ENCODE assay signal across 8 cellular contexts in genomic region chr1:88736633-88737248, GRCh38. TPM values are rescaled to one million over a fixed set of nuclear protein-coding genes. Genes with fewer than 3 reads are reported as not detected.
DNase-seq lines count a peak whose midpoint lies in the region; ATAC-seq, FAIRE-seq and TF ChIP-seq lines count a peak whose summit lies in the region.

No MANE protein-coding gene starts in this region.

- TF ChIP-seq RAD21 in HepG2 (CRISPR knock-in tag; IDR thresholded peaks at IDR 0.05), result peak; percentile 42; the same call in 1 of the 2 replicates

- CTCF ChIA-PET in HepG2 (lab: Yijun Ruan, JAX; ENCODE audit: low intra/inter-chr PET ratio, low total read pairs), result no interaction called here

- 85% methylated on average over 4 of the region's 7 CpGs for WGBS in HepG2 (ENCODE audit: low lambda C conversion rate)
- WGBS in suprapubic skin, result 95% methylated on average over 7 of the region's 7 CpGs

- H3K4me3 ChIP-seq in LNCaP clone FGC (ENCODE audit: low read depth, low read length) (no peak overlapping the region), HepG2 (replicated peaks in 1 of 3; ENCODE audit: insufficient read depth in 1 of 3, low read depth in 2 of 3, low read length in 3 of 3) (no peak overlapping the region), suprapubic skin (no peak overlapping the region)

- no TSS peak for BruUV-seq in HepG2 (replicated peaks; lab: Mats Ljungman, UMichigan)

- H4K20me1 ChIP-seq in HepG2 (ENCODE audit: insufficient read depth, low read length), result peaks cover 11% of the 10 kb centered on the region

- H3K36me3 ChIP-seq in HepG2 (replicated peaks in 1 of 2; ENCODE audit: control insufficient read depth in 1 of 2, insufficient read depth in 2 of 2, low read length in 2 of 2) (peaks cover 3 to 4% of the 10 kb centered on the region in 2 experiments; a peak in 1 of 5 replicates), suprapubic skin (no peaks in the 10 kb centered on the region)

- ATAC-seq in HepG2 (peak; percentile 94), HG03457 (IDR thresholded peaks at IDR 0.05; ENCODE audit: unreplicated experiment) (no peak)

- TF ChIP-seq EP300 in HepG2 (IDR thresholded peaks at IDR 0.05; ENCODE audit: low read depth in 2 of 2, low read length in 2 of 2), result no peak
- no peak for TF ChIP-seq EP300 in HepG2 (CRISPR knock-in tag; IDR thresholded peaks at IDR 0.05; ENCODE audit: borderline replicate concordance)
- TF ChIP-seq EP300 in suprapubic skin (IDR thresholded peaks at IDR 0.05), result no peak

- TF ChIP-seq POLR2A in HepG2 (IDR thresholded peaks at IDR 0.05; ENCODE audit: insufficient read depth in 1 of 2, low read depth in 2 of 2, low read length in 2 of 2) (no peak), suprapubic skin (IDR thresholded peaks at IDR 0.05) (no peak)

- in situ Hi-C loops in HepG2 (cut with HindIII; ENCODE audit: extremely low pct_ligation_motif_present, low pct_unique_long_range_greater_than_20kb), result no loop called here

- H3K27me3 ChIP-seq in HepG2 (ENCODE audit: control insufficient read depth in 1 of 2, insufficient read depth in 2 of 2, low read length in 2 of 2) (no peaks in the 10 kb centered on the region), suprapubic skin (no peaks in the 10 kb centered on the region)

- H3K79me2 ChIP-seq in HepG2 (ENCODE audit: insufficient read depth, low read length), result peaks cover 70% of the 10 kb centered on the region

- POLR2A ChIA-PET in HepG2 (lab: Yijun Ruan, JAX), result no interaction called here

- intact Hi-C loops in HepG2 (cut with micrococcal nuclease; ENCODE audit: unreplicated experiment), result loop anchor here (1.0 kb wide), 1 partner anchor 141 kb away; no protein-coding TSS in a partner anchor

- DNase-seq in NCI-H2081 (lab: John Stamatoyannopoulos, UW), result peak; percentile 9 to 17
- DNase-seq in NCI-H2081 treated with DMSO at 0.1 percent for 48 hours (lab: John Stamatoyannopoulos, UW), result no peak
- no peak for DNase-seq in LNCaP clone FGC (ENCODE audit: low read depth)
- DNase-seq in amniotic epithelial cell (ENCODE audit: low read depth), result peak; percentile 54
- peak; percentile 38 for DNase-seq in HepG2 (ENCODE audit: low spot score)
- no peak for DNase-seq in suprapubic skin (ENCODE audit: low spot score in 2 of 2)
- DNase-seq in occipital lobe (lab: John Stamatoyannopoulos, UW), result no peak

- TF ChIP-seq CTCF in LNCaP clone FGC (IDR thresholded peaks at IDR 0.05; ENCODE audit: control insufficient read depth, extremely low read depth, insufficient read depth), result peak; percentile 82
- TF ChIP-seq CTCF in HepG2 (CRISPR knock-in tag; IDR thresholded peaks at IDR 0.05), result peak; percentile 75
- peak in 1 of 2 donors; percentile 9 for TF ChIP-seq CTCF in suprapubic skin (IDR thresholded peaks at IDR 0.05)

- H3K9me3 ChIP-seq in HepG2 (ENCODE audit: low read length) (peaks cover 18% of the 10 kb centered on the region), suprapubic skin (peaks cover 10% of the 10 kb centered on the region)

- no peak overlapping the region for H3K4me2 ChIP-seq in HepG2 (ENCODE audit: low read depth, low read length)

- no peak overlapping the region for H2AFZ ChIP-seq in HepG2 (ENCODE audit: low read length)

- H3K4me1 ChIP-seq in HepG2 (ENCODE audit: insufficient read depth, low read length) (peaks cover 18% of the 10 kb centered on the region), suprapubic skin (peaks cover 8% of the 10 kb centered on the region)

- peak; percentile 70 for FAIRE-seq in HepG2 (lab: Jason Lieb, UNC)

- H3K27ac ChIP-seq in HepG2 (ENCODE audit: extremely low read length, insufficient read depth, low read length), result no peak overlapping the region
- no peak overlapping the region for H3K27ac ChIP-seq in suprapubic skin

- no peak overlapping the region for H3K9ac ChIP-seq in HepG2 (ENCODE audit: insufficient read depth, low read depth, low read length)

TF ChIP-seq in HepG2, 621 proteins besides CTCF, POLR2A, EP300 and RAD21 (continues in another document):
- TF ChIP-seq ZNF431 (CRISPR knock-in tag; IDR thresholded peaks at IDR 0.05; ENCODE audit: borderline replicate concordance, low read depth), result no peak
- TF ChIP-seq BRD4 (CRISPR knock-in tag; IDR thresholded peaks at IDR 0.05), result no peak
- no peak for TF ChIP-seq MLXIP (CRISPR knock-in tag; IDR thresholded peaks at IDR 0.05; ENCODE audit: borderline replicate concordance)
- TF ChIP-seq ZNF713 (CRISPR knock-in tag; IDR thresholded peaks at IDR 0.05), result no peak
- no peak for TF ChIP-seq ZNF615 (CRISPR knock-in tag; IDR thresholded peaks at IDR 0.05; ENCODE audit: borderline replicate concordance)
- TF ChIP-seq FOXA1 (IDR thresholded peaks at IDR 0.05), result no peak
- 0 out of 2 replicates have a peak, but pooled peaks have one; percentile 7 for TF ChIP-seq FOXA1 (CRISPR knock-in tag; IDR thresholded peaks at IDR 0.05)
- no peak for TF ChIP-seq ZNF562 (CRISPR knock-in tag; IDR thresholded peaks at IDR 0.05; ENCODE audit: borderline replicate concordance)
- TF ChIP-seq GPBP1L1 (CRISPR knock-in tag; IDR thresholded peaks at IDR 0.05), result no peak
- TF ChIP-seq, protein P1, sequence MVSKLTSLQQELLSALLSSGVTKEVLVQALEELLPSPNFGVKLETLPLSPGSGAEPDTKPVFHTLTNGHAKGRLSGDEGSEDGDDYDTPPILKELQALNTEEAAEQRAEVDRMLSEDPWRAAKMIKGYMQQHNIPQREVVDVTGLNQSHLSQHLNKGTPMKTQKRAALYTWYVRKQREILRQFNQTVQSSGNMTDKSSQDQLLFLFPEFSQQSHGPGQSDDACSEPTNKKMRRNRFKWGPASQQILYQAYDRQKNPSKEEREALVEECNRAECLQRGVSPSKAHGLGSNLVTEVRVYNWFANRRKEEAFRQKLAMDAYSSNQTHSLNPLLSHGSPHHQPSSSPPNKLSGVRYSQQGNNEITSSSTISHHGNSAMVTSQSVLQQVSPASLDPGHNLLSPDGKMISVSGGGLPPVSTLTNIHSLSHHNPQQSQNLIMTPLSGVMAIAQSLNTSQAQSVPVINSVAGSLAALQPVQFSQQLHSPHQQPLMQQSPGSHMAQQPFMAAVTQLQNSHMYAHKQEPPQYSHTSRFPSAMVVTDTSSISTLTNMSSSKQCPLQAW (CRISPR knock-in tag; IDR thresholded peaks at IDR 0.05), result no peak

RNA-seq across cellular contexts. Expression of gene PKN2, which starts 52.7 kb away (rescaled TPM):
- 29.4 and 45.4 TPM in 2 replicates for total RNA-seq in HepG2 (2016; rRNA removed; fragmentation: Illumina TruSeq; extraction: Trizol)
- total RNA-seq in HepG2 (2016; cell fraction: cytosol; rRNA removed; fragmentation: Illumina TruSeq; extraction: Trizol; ENCODE audit: low read depth), result 34.8 and 39.2 TPM in 2 replicates
- 34.6 and 44.6 TPM in 2 replicates for total RNA-seq in HepG2 (2016; cell fraction: insoluble cytoplasmic fraction; rRNA removed; fragmentation: Illumina TruSeq; extraction: Trizol)
- 19.9 and 20.3 TPM in 2 replicates for total RNA-seq in HepG2 (2016; cell fraction: membrane; rRNA removed; fragmentation: Illumina TruSeq; extraction: Trizol)
- 52.3 and 53.1 TPM in 2 replicates for total RNA-seq in HepG2 (2016; cell fraction: nucleus; rRNA removed; fragmentation: Illumina TruSeq; extraction: Trizol)
- 14.0 and 17.0 TPM in 2 replicates for polyA plus RNA-seq in HepG2 (2011; rRNA removed)
- polyA plus RNA-seq in HepG2 (2011; cell fraction: cytosol; rRNA removed), result 4.9 and 8.1 TPM in 2 replicates
- 14.0 and 19.9 TPM in 2 replicates for polyA plus RNA-seq in HepG2 (2011; cell fraction: nucleus; rRNA removed)
- polyA plus RNA-seq in HepG2 (2012), result 14.5 and 17.9 TPM in 2 replicates
- polyA plus RNA-seq in HepG2 (2016; cell fraction: cytosol; fragmentation: Illumina TruSeq; extraction: Trizol; ENCODE audit: low read depth), result 0.43 and 0.73 TPM in 2 replicates
- 30.5 and 33.8 TPM in 2 replicates for polyA plus RNA-seq in HepG2 (2016; cell fraction: insoluble cytoplasmic fraction; fragmentation: Illumina TruSeq; extraction: Trizol; ENCODE audit: low read depth)
- polyA plus RNA-seq in HepG2 (2016; cell fraction: membrane; fragmentation: Illumina TruSeq; extraction: Trizol; ENCODE audit: low read depth), result 2.6 TPM in 2 replicates
- polyA plus RNA-seq in HepG2 (2016; cell fraction: nucleus; fragmentation: Illumina TruSeq; extraction: Trizol; ENCODE audit: insufficient read depth, low read depth), result 59.6 and 69.2 TPM in 2 replicates
- 13.2 and 30.2 TPM in 2 replicates for polyA minus RNA-seq in HepG2 (2011; rRNA and poly(A)+ RNA removed; ENCODE audit: low replicate concordance)
- 28.5 and 42.5 TPM in 2 replicates for polyA minus RNA-seq in HepG2 (2011; cell fraction: cytosol; rRNA and poly(A)+ RNA removed)
- polyA minus RNA-seq in HepG2 (2011; cell fraction: nucleus; rRNA and poly(A)+ RNA removed), result 80.6 and 105 TPM in 2 replicates
- total RNA-seq in suprapubic skin, result 10 to 100 TPM; 17.7 to 68.2 (median 33.6) TPM
- 67.4 TPM for total RNA-seq in occipital lobe

Comparison
In these comparisons a context has a peak if more than half of its experiments do, and no peak if none do; other contexts are left out.
1. DNase-seq: peak in NCI-H2081 (2 of 2), amniotic epithelial cell (single experiment) and HepG2 (single experiment); none in NCI-H2081 treated with DMSO at 0.1 percent for 48 hours (single experiment), LNCaP clone FGC (single experiment), suprapubic skin (0 of 2) and occipital lobe (single experiment).